ENCODE assay signal across 24 cellular contexts in genomic region chr16:13607289-13607688, GRCh38.
"Had no signal": no experiment of that assay in that cellular context is flagged by ENCODE, and none has a peak within 500 bp of the region (broad histone marks: within the 10 kb centered on the region; RNA-seq: fewer than 3 reads in every experiment).

No MANE protein-coding gene starts in this region.

- DNase-seq: naive thymus-derived CD8-positive, alpha-beta T cell; nephron progenitor cell; nucleus accumbens; pancreas; posterior cingulate gyrus; psoas muscle; right cardiac atrium; right lobe of liver; sigmoid colon; small intestine; stimulated activated CD4-positive, alpha-beta T cell treated with anti-CD3 and anti-CD28 coated beads, Interleukin-15, amount 100 ng/mL, for 24 hours; stimulated activated CD4-positive, alpha-beta T cell treated with anti-CD3 and anti-CD28 coated beads, Interleukin-2, amount 100 ng/mL, for 24 hours; stimulated activated CD4-positive, alpha-beta T cell treated with anti-CD3 and anti-CD28 coated beads, Interleukin-2, amount 100 ng/mL, for 48 hours; stimulated activated CD4-positive, alpha-beta T cell treated with anti-CD3 and anti-CD28 coated beads, Interleukin-4, amount 100 ng/mL, for 24 hours; stimulated activated naive B cell treated with anti-CD40 and anti-IgM and Interleukin-4, amounts not matched to agents 10 μg/mL and 1 μg/mL and 100 μg/mL, for 72 hours; stimulated activated naive CD4-positive, alpha-beta T cell treated with Interleukin-2 at 50 U/mL for 16 hours; stomach; tibial artery; transverse colon; upper lobe of right lung had no signal

- H3K9me3 ChIP-seq: neutrophil, pancreas, psoas muscle, right lobe of liver, sigmoid colon, transverse colon, upper lobe of right lung, vagina had no signal

- H3K4me1 ChIP-seq: pancreas, psoas muscle, right lobe of liver, sigmoid colon, stomach, tibial artery, transverse colon, upper lobe of right lung, vagina had no signal

- H3K4me3 ChIP-seq: pancreas, psoas muscle, right lobe of liver, sigmoid colon, stomach, tibial artery, transverse colon, upper lobe of right lung, vagina had no signal

- H3K27ac ChIP-seq: neutrophil, pancreas, psoas muscle, right lobe of liver, sigmoid colon, stomach, tibial artery, transverse colon, upper lobe of right lung, vagina had no signal

- ATAC-seq: naive thymus-derived CD8-positive, alpha-beta T cell; natural killer cell treated with Interleukin-12 subunit alpha and Interleukin-12 subunit beta and Interleukin-15 and Interleukin-18, amount 100 ng/mL, for 72 hours; pancreas; psoas muscle; right cardiac atrium; right lobe of liver; stimulated activated effector memory CD8-positive, alpha-beta T cell treated with anti-CD3 and anti-CD28 coated beads, Interleukin-12 subunit alpha, Interleukin-12 subunit beta, amount 100 ng/mL, for 72 hours; stimulated activated naive B cell treated with anti-CD40 and anti-IgM and Interleukin-4, amounts not matched to agents 10 μg/mL and 1 μg/mL and 100 μg/mL, for 72 hours; upper lobe of right lung had no signal

- H3K27me3 ChIP-seq: neutrophil, pancreas, right lobe of liver, stomach, transverse colon, upper lobe of right lung, vagina had no signal

- H3K36me3 ChIP-seq: neutrophil, pancreas, right lobe of liver, sigmoid colon, stomach, tibial artery, transverse colon, upper lobe of right lung, vagina had no signal
